In genomic region chr1:31154000-31154631, GRCh38 we compare ENCODE assay signal across 8 cellular contexts.
DNase-seq lines count a peak whose midpoint lies in the region; ATAC-seq, FAIRE-seq and TF ChIP-seq lines count a peak whose summit lies in the region.

No MANE protein-coding gene starts in this region.

- H3K4me1 Mint-ChIP-seq in mesothelial cell of epicardium = peaks cover 15% of the 10 kb centered on the region

- H3K9me3 ChIP-seq in right atrium auricular region (no peaks in the 10 kb centered on the region), breast epithelium (no peaks in the 10 kb centered on the region)

- H3K9me3 Mint-ChIP-seq in mesothelial cell of epicardium = peaks cover 4% of the 10 kb centered on the region

- no peak for ATAC-seq in left cardiac atrium
- no peak for ATAC-seq in HG02852 (IDR thresholded peaks at IDR 0.05; ENCODE audit: unreplicated experiment)

- H3K27ac Mint-ChIP-seq in mesothelial cell of epicardium = peak overlapping the region; percentile 99

- H3K36me3 ChIP-seq in right atrium auricular region (no peaks in the 10 kb centered on the region), breast epithelium (no peaks in the 10 kb centered on the region)

- peaks cover 0 to 7% of the 10 kb centered on the region in 2 donors for H3K4me1 ChIP-seq in right atrium auricular region
- no peaks in the 10 kb centered on the region for H3K4me1 ChIP-seq in breast epithelium

- H3K27me3 Mint-ChIP-seq in mesothelial cell of epicardium (ENCODE audit: low read depth) = no peaks in the 10 kb centered on the region

- no peak for TF ChIP-seq CTCF in right atrium auricular region (IDR thresholded peaks at IDR 0.05)
- TF ChIP-seq CTCF in breast epithelium (IDR thresholded peaks at IDR 0.05) = no peak
- no peak for TF ChIP-seq CTCF in mesothelial cell of epicardium (IDR thresholded peaks at IDR 0.05; ENCODE audit: unreplicated experiment)

- H3K27me3 ChIP-seq in right atrium auricular region = no peaks in the 10 kb centered on the region
- no peaks in the 10 kb centered on the region for H3K27me3 ChIP-seq in breast epithelium

- H3K36me3 Mint-ChIP-seq in mesothelial cell of epicardium = no peaks in the 10 kb centered on the region

- DNase-seq in right atrium auricular region (ENCODE audit: low spot score) = no peak
- no peak for DNase-seq in left cardiac atrium
- DNase-seq in breast epithelium (ENCODE audit: low spot score in 2 of 2) = no peak
- no peak for DNase-seq in mesothelial cell of epicardium (ENCODE audit: low spot score in 2 of 2, unreplicated experiment in 2 of 2)
- no peak for DNase-seq in NCI-H1092 treated with DMSO at 0.1 percent for 48 hours (lab: John Stamatoyannopoulos, UW)
- DNase-seq in RCC 7860 (ENCODE audit: low spot score) = no peak
- DNase-seq in HK-2 (ENCODE audit: unreplicated experiment) = no peak

- no peak for TF ChIP-seq POLR2A in breast epithelium (IDR thresholded peaks at IDR 0.05)

- H3K4me3 ChIP-seq in right atrium auricular region (peak overlapping the region; percentile 73 to 74), breast epithelium (peak overlapping the region; percentile 66 to 86 (median 78))

- no peak for FAIRE-seq in RCC 7860 (lab: Jason Lieb, UNC)

- H3K4me3 Mint-ChIP-seq in mesothelial cell of epicardium = peak overlapping the region; percentile 70

- intact Hi-C loops in left cardiac atrium (cut with DNase I) = loop anchor here in 1 of 2 donors (10.0 kb wide), 1 partner anchor 159 kb away; no protein-coding TSS in a partner anchor
- intact Hi-C loops in breast epithelium (cut with DNase I; ENCODE audit: low total_unique reads) = no loop called here

- H3K27ac ChIP-seq in right atrium auricular region = peak overlapping the region; percentile 75 to 80
- peak overlapping the region; percentile 92 to 94 for H3K27ac ChIP-seq in breast epithelium
